In genomic region chr3:151550642-151551041, GRCh38 we compare ENCODE assay signal across 17 cellular contexts.
DNase-seq lines count a peak whose midpoint lies in the region; TF ChIP-seq lines count a peak whose summit lies in the region.
"Had no signal": no experiment of that assay in that cellular context is flagged by ENCODE, and none has a peak within 500 bp of the region (broad histone marks: within the 10 kb centered on the region; RNA-seq: fewer than 3 reads in every experiment).

No MANE protein-coding gene starts in this region.

- H3K4me1 ChIP-seq in adipocyte (ENCODE audit: control insufficient read depth, insufficient read depth, low read length) (peaks cover 54% of the 10 kb centered on the region), subcutaneous abdominal adipose tissue (ENCODE audit: control insufficient read depth in 5 of 5, insufficient read depth in 5 of 5, low read length in 5 of 5) (peaks cover 5 to 35% (median 9%) of the 10 kb centered on the region in 5 donors)

- no peaks in the 10 kb centered on the region for H3K9me3 Mint-ChIP-seq in glutamatergic neuron (ENCODE audit: unreplicated experiment)
- no peaks in the 10 kb centered on the region for H3K9me3 Mint-ChIP-seq in activated naive CD4-positive, alpha-beta T cell treated with anti-CD3 and anti-CD28 coated beads for 36 hours

- DNase-seq in RWPE1 (ENCODE audit: low spot score) (no peak), adipocyte (ENCODE audit: low read depth) (no peak), glutamatergic neuron (no peak), epidermal melanocyte (ENCODE audit: insufficient read length, low spot score) (no peak), NCI-H226 (no peak)
- DNase-seq in activated naive CD4-positive, alpha-beta T cell treated with anti-CD3 and anti-CD28 coated beads for 36 hours, result no peak
- DNase-seq: DMS79, GOT3, Kasumi-1, MM.1S, NCI-H1092, NCI-H1436 treated with DMSO at 0.1 percent for 48 hours, NCI-H2029, NCI-H774, SHP77 treated with DMSO at 0.1 percent for 48 hours had no signal

- H3K27me3 ChIP-seq in adipocyte (replicated peaks; ENCODE audit: control insufficient read depth, insufficient read depth, low read length) (no peaks in the 10 kb centered on the region), subcutaneous abdominal adipose tissue (ENCODE audit: control insufficient read depth in 5 of 5, insufficient read depth in 4 of 5, low read length in 5 of 5) (no peaks in the 10 kb centered on the region)

- TF ChIP-seq CTCF in RWPE1 (conservative IDR thresholded peaks at IDR 0.05; ENCODE audit: low read depth) (no peak), glutamatergic neuron (IDR thresholded peaks at IDR 0.05; ENCODE audit: partially characterized antibody, unreplicated experiment) (no peak)

- peak overlapping the region; percentile 31 for H3K27ac Mint-ChIP-seq in glutamatergic neuron (ENCODE audit: unreplicated experiment)
- no peak overlapping the region for H3K27ac Mint-ChIP-seq in activated naive CD4-positive, alpha-beta T cell treated with anti-CD3 and anti-CD28 coated beads for 36 hours

- H3K27ac ChIP-seq in RWPE1 (peak overlapping the region; percentile 44; the same call in 1 of the 2 replicates), subcutaneous abdominal adipose tissue (ENCODE audit: low read depth, low read length) (peak overlapping the region; percentile 7)

- H3K36me3 ChIP-seq in adipocyte (ENCODE audit: control insufficient read depth, insufficient read depth, low read length, severe bottlenecking) (no peaks in the 10 kb centered on the region), subcutaneous abdominal adipose tissue (ENCODE audit: control insufficient read depth in 5 of 5, insufficient read depth in 5 of 5, low read length in 5 of 5) (no peaks in the 10 kb centered on the region)

- H3K36me3 Mint-ChIP-seq in glutamatergic neuron (ENCODE audit: unreplicated experiment), result no peaks in the 10 kb centered on the region
- H3K36me3 Mint-ChIP-seq in activated naive CD4-positive, alpha-beta T cell treated with anti-CD3 and anti-CD28 coated beads for 36 hours (ENCODE audit: low read depth), result no peaks in the 10 kb centered on the region
- H3K36me3 Mint-ChIP-seq: CD14-positive monocyte had no signal

- peaks cover 8% of the 10 kb centered on the region for H3K4me1 Mint-ChIP-seq in glutamatergic neuron (ENCODE audit: low read depth, unreplicated experiment)
- H3K4me1 Mint-ChIP-seq in activated naive CD4-positive, alpha-beta T cell treated with anti-CD3 and anti-CD28 coated beads for 36 hours (ENCODE audit: low read depth), result no peaks in the 10 kb centered on the region

- H3K4me3 ChIP-seq in adipocyte (ENCODE audit: low read length) (peak overlapping the region; percentile 14), subcutaneous abdominal adipose tissue (ENCODE audit: low read depth in 1 of 5, low read length in 5 of 5) (peak overlapping the region in 1 of 5 donors; percentile 13)

- H3K4me3 Mint-ChIP-seq in glutamatergic neuron (ENCODE audit: unreplicated experiment), result no peak overlapping the region
- no peak overlapping the region for H3K4me3 Mint-ChIP-seq in activated naive CD4-positive, alpha-beta T cell treated with anti-CD3 and anti-CD28 coated beads for 36 hours
- H3K4me3 Mint-ChIP-seq: CD14-positive monocyte had no signal

- intact Hi-C loops in activated naive CD4-positive, alpha-beta T cell treated with anti-CD3 and anti-CD28 coated beads for 36 hours (cut with micrococcal nuclease), result no loop called here

- POLR2A ChIA-PET in RWPE1 (lab: Yijun Ruan, JAX; ENCODE audit: low non-redundant PET), result no interaction called here

- H3K9me3 ChIP-seq in adipocyte (ENCODE audit: control insufficient read depth, low read length) (no peaks in the 10 kb centered on the region), subcutaneous abdominal adipose tissue (ENCODE audit: control insufficient read depth in 5 of 5, low read length in 5 of 5) (no peaks in the 10 kb centered on the region)

- H3K27me3 Mint-ChIP-seq in glutamatergic neuron (ENCODE audit: unreplicated experiment), result no peaks in the 10 kb centered on the region
- H3K27me3 Mint-ChIP-seq in activated naive CD4-positive, alpha-beta T cell treated with anti-CD3 and anti-CD28 coated beads for 36 hours (ENCODE audit: low read depth), result no peaks in the 10 kb centered on the region

- peak overlapping the region; percentile 62 for H3K9ac ChIP-seq in adipocyte (ENCODE audit: low read length)
- H3K9ac ChIP-seq in subcutaneous abdominal adipose tissue (ENCODE audit: low read length in 5 of 5), result no peak overlapping the region

- CTCF ChIA-PET in RWPE1 (lab: Yijun Ruan, JAX), result interaction anchor here (0.7 kb wide), 1 partner anchor 15 kb away, joined by 3 read pairs; no protein-coding TSS in a partner anchor
- CTCF ChIA-PET in activated naive CD4-positive, alpha-beta T cell treated with anti-CD3 and anti-CD28 coated beads for 36 hours (lab: Charles Lee), result no interaction called here
